In the genomic region with DNA sequence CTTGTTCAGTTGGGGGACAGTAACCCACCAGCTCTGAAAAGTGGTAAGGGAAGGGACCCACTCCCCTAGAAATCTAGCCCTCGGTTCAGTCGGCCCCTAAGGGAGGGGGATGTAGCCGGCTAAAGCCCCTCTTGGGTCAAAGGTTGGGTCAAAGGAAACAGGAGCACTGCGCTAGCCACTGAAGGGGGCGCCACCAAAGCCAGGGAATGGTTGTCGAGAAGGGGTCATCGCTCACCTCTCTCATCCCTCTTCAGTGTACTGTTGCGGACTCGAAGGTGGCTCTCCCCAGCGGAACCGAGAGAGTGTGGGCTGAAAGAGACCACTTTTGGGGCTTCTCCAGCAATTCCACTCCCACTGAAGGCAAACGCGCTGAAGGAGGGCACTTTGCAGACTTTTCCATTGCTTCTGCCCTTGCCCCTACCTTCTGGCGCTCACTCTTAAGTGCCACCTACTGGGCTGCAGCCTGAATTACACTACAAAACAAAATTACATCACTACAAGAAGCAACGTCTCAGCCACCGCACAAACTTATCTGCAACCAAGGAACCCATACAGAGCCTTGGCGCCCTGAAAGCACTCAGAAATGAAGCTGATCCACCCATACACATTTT, we compare ENCODE assay signal across 8 cellular contexts.
A peak's percentile ranks its signal among the peaks of the same experiment; 100 is the strongest.
DNase-seq lines count a peak whose midpoint lies in the region; ATAC-seq, FAIRE-seq and TF ChIP-seq lines count a peak whose summit lies in the region.

No MANE protein-coding gene starts in this region.

- no peak overlapping the region for H3K4me3 ChIP-seq in A549
- no peak overlapping the region for H3K4me3 ChIP-seq in GM12865 (ENCODE audit: low read depth, low read length)
- H3K4me3 ChIP-seq in uterus = no peak overlapping the region

- intact Hi-C loops in uterus (cut with DNase I; ENCODE audit: low total_unique reads) = no loop called here

- H3K9me3 ChIP-seq in A549 (no peaks in the 10 kb centered on the region), uterus (no peaks in the 10 kb centered on the region)

- POLR2A ChIA-PET in A549 (lab: Yijun Ruan, JAX) = no interaction called here

- TF ChIP-seq EP300 in A549 (IDR thresholded peaks at IDR 0.05) = no peak

- TF ChIP-seq CTCF in A549 (IDR thresholded peaks at IDR 0.05) = peak; percentile 27
- TF ChIP-seq CTCF in GM12865 (IDR thresholded peaks at IDR 0.05; ENCODE audit: insufficient read depth, low read depth, low read length, missing control alignments) = peak; percentile 62
- peak; percentile 64 for TF ChIP-seq CTCF in endothelial cell (IDR thresholded peaks at IDR 0.05; ENCODE audit: unreplicated experiment)
- no peak for TF ChIP-seq CTCF in uterus (IDR thresholded peaks at IDR 0.05)

- no peaks in the 10 kb centered on the region for H3K36me3 Mint-ChIP-seq in endothelial cell (ENCODE audit: low read depth, unreplicated experiment)

- FAIRE-seq in A549 (lab: Jason Lieb, UNC) = no peak

- TF ChIP-seq POLR2A in A549 (IDR thresholded peaks at IDR 0.05; ENCODE audit: low read length) (no peak), uterus (IDR thresholded peaks at IDR 0.05) (no peak)

- in situ Hi-C loops in KBM-7 (cut with MboI; ENCODE audit: low pct_unique_long_range_greater_than_20kb, low sequenced_read_pairs) = no loop called here

- no peaks in the 10 kb centered on the region for H3K27me3 ChIP-seq in uterus

- no peaks in the 10 kb centered on the region for H3K4me1 Mint-ChIP-seq in endothelial cell (ENCODE audit: unreplicated experiment)

- CTCF ChIA-PET in A549 (lab: Yijun Ruan, JAX) = interaction anchor here (0.7 to 2.2 kb wide), 7 partner anchors 9 to 305 kb away, joined by 3 to 13 read pairs (median 4); no protein-coding TSS in a partner anchor

- peak in 1 of 2 experiments; percentile 45; a peak in 2 of 5 replicates for TF ChIP-seq RAD21 in A549 (conservative IDR thresholded peaks at IDR 0.05 in 1 of 2, IDR thresholded peaks at IDR 0.05 in 1 of 2)

- H3K4me2 ChIP-seq in A549 = no peak overlapping the region; the same call in 2 of the 3 replicates

- peak in 1 of 2 experiments; percentile 60 for DNase-seq in A549 (ENCODE audit: low read depth in 1 of 2, low spot score in 1 of 2)
- DNase-seq in GM12865 (ENCODE audit: low read depth) = peak; percentile 52
- DNase-seq in KBM-7 = peak; percentile 61
- DNase-seq in endothelial cell (ENCODE audit: low spot score) = peak; percentile 35
- DNase-seq in NCI-H187 treated with DMSO at 0.1 percent for 48 hours (lab: John Stamatoyannopoulos, UW) = no peak
- no peak for DNase-seq in T1000 (lab: John Stamatoyannopoulos, UW)
- no peak for DNase-seq in NCI-H2029 (lab: John Stamatoyannopoulos, UW)
- no peak for DNase-seq in uterus

- H3K4me3 Mint-ChIP-seq in endothelial cell (ENCODE audit: unreplicated experiment) = no peak overlapping the region

- H3K27me3 Mint-ChIP-seq in endothelial cell (ENCODE audit: unreplicated experiment) = no peaks in the 10 kb centered on the region

- peak in 1 of 2 experiments; percentile 42; a peak in 3 of 6 replicates for ATAC-seq in A549

- H3K36me3 ChIP-seq in uterus = no peaks in the 10 kb centered on the region

- 88% methylated on average over 17 of the region's 17 CpGs for WGBS in A549 (ENCODE audit: missing lambda C conversion rate)

- H3K27ac Mint-ChIP-seq in endothelial cell (ENCODE audit: unreplicated experiment) = no peak overlapping the region

- H3K9me3 Mint-ChIP-seq in endothelial cell (ENCODE audit: unreplicated experiment) = no peaks in the 10 kb centered on the region

- H3K27ac ChIP-seq in A549 = peak overlapping the region in 1 of 2 experiments; percentile 23; a peak in 2 of 6 replicates
- H3K27ac ChIP-seq in uterus = no peak overlapping the region

- H3K4me1 ChIP-seq in A549 (peaks cover 73% of the 10 kb centered on the region), uterus (peaks cover 0 to 4% of the 10 kb centered on the region in 2 donors)

TF ChIP-seq in A549, 52 proteins besides CTCF, POLR2A, EP300 and RAD21:
- TF ChIP-seq TFCP2L1 (CRISPR knock-in tag; IDR thresholded peaks at IDR 0.05) (no peak), KDM1A (IDR thresholded peaks at IDR 0.05; ENCODE audit: low read depth) (no peak), HMGXB4 (CRISPR knock-in tag; IDR thresholded peaks at IDR 0.05; ENCODE audit: borderline replicate concordance) (no peak), ELK1 (IDR thresholded peaks at IDR 0.05; ENCODE audit: low read depth, low read length) (no peak), HOXB5 (CRISPR knock-in tag; IDR thresholded peaks at IDR 0.05) (no peak), ZC3H11A (IDR thresholded peaks at IDR 0.05) (no peak), CHD2 (IDR thresholded peaks at IDR 0.05; ENCODE audit: low read length, partially characterized antibody) (no peak), RARB (CRISPR knock-in tag; IDR thresholded peaks at IDR 0.05) (no peak), REST (IDR thresholded peaks at IDR 0.05) (no peak), MYC (IDR thresholded peaks at IDR 0.05; ENCODE audit: borderline replicate concordance, low read length) (no peak), MAFK (IDR thresholded peaks at IDR 0.05; ENCODE audit: partially characterized antibody) (no peak), EHMT2 (IDR thresholded peaks at IDR 0.05; ENCODE audit: low read depth) (no peak), RFX5 (IDR thresholded peaks at IDR 0.05) (no peak), GATA3 (IDR thresholded peaks at IDR 0.05; ENCODE audit: borderline replicate concordance) (no peak), CBX8 (IDR thresholded peaks at IDR 0.05) (no peak), MAZ (IDR thresholded peaks at IDR 0.05; ENCODE audit: borderline replicate concordance, low read depth, low read length) (no peak), JUNB (IDR thresholded peaks at IDR 0.05) (no peak)
- TF ChIP-seq, protein P1, sequence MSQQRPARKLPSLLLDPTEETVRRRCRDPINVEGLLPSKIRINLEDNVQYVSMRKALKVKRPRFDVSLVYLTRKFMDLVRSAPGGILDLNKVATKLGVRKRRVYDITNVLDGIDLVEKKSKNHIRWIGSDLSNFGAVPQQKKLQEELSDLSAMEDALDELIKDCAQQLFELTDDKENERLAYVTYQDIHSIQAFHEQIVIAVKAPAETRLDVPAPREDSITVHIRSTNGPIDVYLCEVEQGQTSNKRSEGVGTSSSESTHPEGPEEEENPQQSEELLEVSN (IDR thresholded peaks at IDR 0.05; ENCODE audit: borderline replicate concordance, low read depth) = no peak

Comparison
In these comparisons a context has a peak if more than half of its experiments do, and no peak if none do; other contexts are left out.
1. DNase-seq: peak in GM12865 (single experiment), KBM-7 (single experiment) and endothelial cell (single experiment); none in NCI-H187 treated with DMSO at 0.1 percent for 48 hours (single experiment), T1000 (single experiment), NCI-H2029 (single experiment) and uterus (0 of 2).
2. CTCF ChIP-seq: peak in A549 (single experiment), GM12865 (single experiment) and endothelial cell (single experiment); none in uterus (0 of 4).